24 cellular contexts compared by ENCODE assay signal in the genomic region with DNA sequence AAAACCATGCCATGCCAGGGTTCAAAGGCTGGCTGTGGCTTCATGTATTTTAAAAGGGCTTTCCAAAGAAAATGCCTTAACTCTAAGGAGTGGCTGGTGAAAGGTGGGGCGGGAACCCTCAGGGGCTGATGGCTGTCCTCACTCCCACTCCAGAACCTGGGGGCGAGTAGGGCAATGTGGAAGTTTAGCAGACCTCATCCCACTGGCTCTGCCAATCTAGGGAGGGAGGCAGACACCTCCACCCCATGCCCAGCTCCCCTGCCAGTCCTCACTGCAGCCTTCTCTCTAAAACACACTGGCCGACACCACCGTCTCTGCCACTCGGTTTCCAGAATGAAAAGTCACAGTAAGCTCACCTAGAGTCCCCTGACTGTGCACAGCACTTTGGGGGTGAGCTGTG.
"Had no signal": no experiment of that assay in that cellular context is flagged by ENCODE, and none has a peak within 500 bp of the region (broad histone marks: within the 10 kb centered on the region; RNA-seq: fewer than 3 reads in every experiment).

No MANE protein-coding gene starts in this region.

- H3K27ac ChIP-seq: adrenal gland, body of pancreas had no signal

- H3K36me3 ChIP-seq: adrenal gland had no signal

- ATAC-seq: activated CD4-positive, alpha-beta T cell treated with anti-CD3 and anti-CD28 coated beads for 36 hours; activated CD8-positive, alpha-beta memory T cell treated with anti-CD3 and anti-CD28 coated beads, Interleukin-2, amount 10 ng/mL, durations not matched to agents 7 days and 5 days; activated CD8-positive, alpha-beta T cell treated with anti-CD3 and anti-CD28 coated beads, Interleukin-2, amount 10 ng/mL, durations not matched to agents 7 days and 5 days; body of pancreas; esophagus mucosa; T-helper 17 cell had no signal

- H3K4me3 ChIP-seq: adrenal gland, body of pancreas had no signal

- H3K27me3 ChIP-seq: adrenal gland, body of pancreas had no signal

- DNase-seq: activated CD4-positive, alpha-beta memory T cell treated with anti-CD3 and anti-CD28 coated beads for 36 hours; activated CD4-positive, alpha-beta T cell treated with anti-CD3 and anti-CD28 coated beads for 36 hours; activated CD4-positive, alpha-beta T cell treated with anti-CD3 and anti-CD28 coated beads, Interleukin-2, amount 10 ng/mL, durations not matched to agents 24 days and 14 days; activated CD4-positive, CD25-positive, alpha-beta regulatory T cell; activated CD4-positive, CD25-positive, alpha-beta regulatory T cell treated with anti-CD3 and anti-CD28 coated beads, Interleukin-2, amount 50 U/mL, for 72 hours; activated CD8-positive, alpha-beta memory T cell treated with anti-CD3 and anti-CD28 coated beads, Interleukin-2, amount 10 ng/mL, durations not matched to agents 7 days and 5 days; activated CD8-positive, alpha-beta memory T cell treated with anti-CD3 and anti-CD28 coated beads, Interleukin-2, amount 50 U/mL, for 4 hours; activated CD8-positive, alpha-beta T cell treated with anti-CD3 and anti-CD28 coated beads, Interleukin-2, amount 10 ng/mL, durations not matched to agents 7 days and 5 days; activated effector memory CD4-positive, alpha-beta T cell treated with anti-CD3 and anti-CD28 coated beads, Interleukin-2, amount 50 U/mL, for 16 hours; activated naive CD4-positive, alpha-beta T cell treated with anti-CD3 and anti-CD28 coated beads for 36 hours; activated T-cell treated with anti-CD3 and anti-CD28 coated beads, Interleukin-2, amount 50 U/mL, for 1 hour; activated T-cell treated with anti-CD3 and anti-CD28 coated beads, Interleukin-2, amount 50 U/mL, for 48 hours; adrenal gland; amygdala; aorta; body of pancreas; cortex of kidney; effector CD8-positive, alpha-beta T cell; foreskin fibroblast; head of caudate nucleus; T-helper 1 cell; T-helper 17 cell; T1000 had no signal

- H3K9me3 ChIP-seq: adrenal gland, body of pancreas had no signal
